22 cellular contexts compared by ENCODE assay signal in genomic region chr7:73593207-73594045, GRCh38. TPM values are rescaled to one million over a fixed set of nuclear protein-coding genes. Genes with fewer than 3 reads are reported as not detected.
"Had no signal": no experiment of that assay in that cellular context is flagged by ENCODE, and none has a peak within 500 bp of the region (broad histone marks: within the 10 kb centered on the region; RNA-seq: fewer than 3 reads in every experiment).

No MANE protein-coding gene starts in this region.

- H3K27ac Mint-ChIP-seq: activated B cell treated with CpG ODN at 0.5 μM for 24 hours; activated CD8-positive, alpha-beta T cell treated with anti-CD3 and anti-CD28 coated beads for 36 hours; activated naive CD8-positive, alpha-beta T cell treated with anti-CD3 and anti-CD28 coated beads, Interleukin-2, amount 10 ng/mL, durations not matched to agents 7 days and 5 days had no signal

- H3K27ac ChIP-seq: brain microvascular endothelial cell, epithelial cell of prostate, heart right ventricle, pancreas, tibial nerve, vagina had no signal

- H3K9me3 Mint-ChIP-seq: activated B cell treated with CpG ODN at 0.5 μM for 24 hours; activated CD8-positive, alpha-beta T cell treated with anti-CD3 and anti-CD28 coated beads for 36 hours; activated naive CD8-positive, alpha-beta T cell treated with anti-CD3 and anti-CD28 coated beads, Interleukin-2, amount 10 ng/mL, durations not matched to agents 7 days and 5 days; neural crest cell had no signal

- DNase-seq: activated B cell treated with CpG ODN at 0.5 μM for 24 hours; activated CD4-positive, alpha-beta T cell treated with anti-CD3 and anti-CD28 coated beads for 48 hours; activated CD8-positive, alpha-beta memory T cell treated with anti-CD3 and anti-CD28 coated beads, Interleukin-2, amount 50 U/mL, for 4 hours; activated CD8-positive, alpha-beta T cell treated with anti-CD3 and anti-CD28 coated beads for 36 hours; activated gamma-delta T cell treated with Interleukin-2 at 50 U/mL for 16 hours; activated naive CD8-positive, alpha-beta T cell treated with anti-CD3 and anti-CD28 coated beads, Interleukin-2, amount 10 ng/mL, durations not matched to agents 7 days and 5 days; brain microvascular endothelial cell; cerebellar nuclear complex; heart right ventricle; left colon; midbrain; pancreas; stimulated activated CD4-positive, alpha-beta T cell treated with anti-CD3 and anti-CD28 coated beads, Interleukin-2, amount 100 ng/mL, for 48 hours; stimulated activated naive CD4-positive, alpha-beta T cell treated with Interleukin-2 at 50 U/mL for 16 hours had no signal

- H3K36me3 Mint-ChIP-seq: activated naive CD8-positive, alpha-beta T cell treated with anti-CD3 and anti-CD28 coated beads, Interleukin-2, amount 10 ng/mL, durations not matched to agents 7 days and 5 days had no signal

- H3K4me1 ChIP-seq: heart right ventricle, pancreas, tibial nerve, vagina had no signal

- H3K9me3 ChIP-seq: heart right ventricle, pancreas, tibial nerve, vagina had no signal

- H3K4me1 Mint-ChIP-seq: activated B cell treated with CpG ODN at 0.5 μM for 24 hours; activated naive CD8-positive, alpha-beta T cell treated with anti-CD3 and anti-CD28 coated beads, Interleukin-2, amount 10 ng/mL, durations not matched to agents 7 days and 5 days; neural crest cell had no signal

- H3K36me3 ChIP-seq: brain microvascular endothelial cell, heart right ventricle, pancreas, tibial nerve, vagina had no signal

- H3K4me3 Mint-ChIP-seq: activated B cell treated with CpG ODN at 0.5 μM for 24 hours; activated CD8-positive, alpha-beta T cell treated with anti-CD3 and anti-CD28 coated beads for 36 hours; activated naive CD8-positive, alpha-beta T cell treated with anti-CD3 and anti-CD28 coated beads, Interleukin-2, amount 10 ng/mL, durations not matched to agents 7 days and 5 days; neural crest cell had no signal

- ATAC-seq: activated CD8-positive, alpha-beta T cell treated with anti-CD3 and anti-CD28 coated beads for 36 hours; left colon had no signal

- H3K4me3 ChIP-seq: heart right ventricle, pancreas, tibial nerve, vagina had no signal

RNA-seq across cellular contexts. Expression of gene MLXIPL, which starts 30.9 kb away (rescaled TPM):
- total RNA-seq: activated B cell treated with CpG ODN at 0.5 μM for 24 hours; activated CD8-positive, alpha-beta T cell treated with anti-CD3 and anti-CD28 coated beads for 36 hours; activated naive CD8-positive, alpha-beta T cell treated with anti-CD3 and anti-CD28 coated beads, Interleukin-2, amount 10 ng/mL, durations not matched to agents 7 days and 5 days; fibroblast of lung; frontal cortex; lung microvascular endothelial cell; T-helper 2 cell treated with Interferon-gamma antibody and Interleukin-4, amounts not matched to agents 100 ng/mL and 5 ng/mL, for 36 hours had no signal
